ENCODE assay signal across 10 cellular contexts in genomic region chr3:138786788-138787276, GRCh38. TPM values are rescaled to one million over a fixed set of nuclear protein-coding genes. Genes with fewer than 3 reads are reported as not detected.
A peak's percentile ranks its signal among the peaks of the same experiment; 100 is the strongest.
DNase-seq lines count a peak whose midpoint lies in the region; TF ChIP-seq lines count a peak whose summit lies in the region.
"Had no signal": no experiment of that assay in that cellular context is flagged by ENCODE, and none has a peak within 500 bp of the region (broad histone marks: within the 10 kb centered on the region; RNA-seq: fewer than 3 reads in every experiment).

No MANE protein-coding gene starts in this region.

- peaks cover 14 to 28% of the 10 kb centered on the region in 2 donors for H3K36me3 Mint-ChIP-seq in CD4-positive, alpha-beta memory T cell

- H3K9me3 ChIP-seq in HAP-1 (no peaks in the 10 kb centered on the region), stomach (no peaks in the 10 kb centered on the region)
- H3K9me3 ChIP-seq in CD4-positive, alpha-beta memory T cell (ENCODE audit: control insufficient read depth in 1 of 2, low read length in 2 of 2): no peaks in the 10 kb centered on the region

- H3K27me3 ChIP-seq in HAP-1 (ENCODE audit: low read depth): no peaks in the 10 kb centered on the region
- no peaks in the 10 kb centered on the region for H3K27me3 ChIP-seq in stomach
- no peaks in the 10 kb centered on the region for H3K27me3 ChIP-seq in CD4-positive, alpha-beta memory T cell (ENCODE audit: insufficient read depth, low read length)

- peak overlapping the region in 3 of 5 donors; percentile 10 to 43 (median 42) for H3K27ac ChIP-seq in stomach
- no peak overlapping the region for H3K27ac ChIP-seq in CD4-positive, alpha-beta memory T cell (ENCODE audit: low read depth, low read length)

- H3K27me3 Mint-ChIP-seq in CD4-positive, alpha-beta memory T cell: no peaks in the 10 kb centered on the region

- peak overlapping the region in 3 of 7 donors; percentile 1 to 52 (median 42) for H3K27ac Mint-ChIP-seq in CD4-positive, alpha-beta memory T cell

- no peak for TF ChIP-seq EP300 in stomach (IDR thresholded peaks at IDR 0.05)

- TF ChIP-seq CTCF in fibroblast of mammary gland (conservative IDR thresholded peaks at IDR 0.05; ENCODE audit: control insufficient read depth, insufficient read depth, low read depth, low read length): no peak
- no peak for TF ChIP-seq CTCF in stomach (IDR thresholded peaks at IDR 0.05)

- peaks cover 11 to 29% (median 18%) of the 10 kb centered on the region in 4 donors for H3K4me1 Mint-ChIP-seq in CD4-positive, alpha-beta memory T cell

- TF ChIP-seq POLR2A in stomach (IDR thresholded peaks at IDR 0.05): no peak

- H3K4me3 ChIP-seq in HAP-1: no peak overlapping the region
- no peak overlapping the region for H3K4me3 ChIP-seq in fibroblast of mammary gland (ENCODE audit: control insufficient read depth, low read depth, low read length)
- H3K4me3 ChIP-seq in stomach: no peak overlapping the region
- H3K4me3 ChIP-seq in CD4-positive, alpha-beta memory T cell (ENCODE audit: low read length in 2 of 2): no peak overlapping the region
- H3K4me3 ChIP-seq: lung had no signal

- peak; percentile 36 to 67 for DNase-seq in HAP-1 (ENCODE audit: low spot score in 2 of 2)
- DNase-seq in SIG-M5 treated with dmso at 0.1 percent for 504 hours (lab: John Stamatoyannopoulos, UW; ENCODE audit: unreplicated experiment): peak; percentile 98
- DNase-seq in fibroblast of mammary gland (ENCODE audit: low read depth): peak; percentile 64
- no peak for DNase-seq in stomach
- DNase-seq in T1000 (lab: John Stamatoyannopoulos, UW): no peak
- no peak for DNase-seq in activated effector memory CD4-positive, alpha-beta T cell treated with anti-CD3 and anti-CD28 coated beads, Interleukin-2, amount 50 U/mL, for 16 hours
- no peak for DNase-seq in CD4-positive, alpha-beta memory T cell
- DNase-seq: activated naive CD4-positive, alpha-beta T cell treated with anti-CD3 and anti-CD28 coated beads, Interleukin-2, amount 50 U/mL, for 16 hours; SW 1271 had no signal

- 65 to 79% (median 75%) methylated on average over 3 of the region's 3 CpGs for WGBS in stomach, 5 donors

- POLR2A ChIA-PET in CD4-positive, alpha-beta memory T cell (lab: Charles Lee; ENCODE audit: partially characterized antibody): no interaction called here

- H3K9me3 Mint-ChIP-seq in CD4-positive, alpha-beta memory T cell: no peaks in the 10 kb centered on the region

- H3K4me3 Mint-ChIP-seq in CD4-positive, alpha-beta memory T cell: no peak overlapping the region

- in situ Hi-C loops in HAP-1 (cut with MboI; ENCODE audit: low sequenced_read_pairs): no loop called here

- intact Hi-C loops in stomach (cut with DNase I; ENCODE audit: low total_unique reads): no loop called here
- intact Hi-C loops in CD4-positive, alpha-beta memory T cell (cut with micrococcal nuclease): no loop called here

- H3K4me1 ChIP-seq in HAP-1 (peaks cover 10% of the 10 kb centered on the region), stomach (peaks cover 0 to 19% (median 0%) of the 10 kb centered on the region in 4 donors)
- peaks cover 5% of the 10 kb centered on the region for H3K4me1 ChIP-seq in CD4-positive, alpha-beta memory T cell (ENCODE audit: insufficient read depth, low read length)

- H3K36me3 ChIP-seq in HAP-1 (replicated peaks) (no peaks in the 10 kb centered on the region), stomach (peaks cover 0 to 20% (median 15%) of the 10 kb centered on the region in 4 donors)
- no peaks in the 10 kb centered on the region for H3K36me3 ChIP-seq in CD4-positive, alpha-beta memory T cell (ENCODE audit: insufficient read depth, low read length)

- CTCF ChIA-PET in CD4-positive, alpha-beta memory T cell (lab: Charles Lee; ENCODE audit: partially characterized antibody): interaction anchor here (0.7 kb wide), 1 partner anchor 21 kb away, joined by 3 read pairs; no protein-coding TSS in a partner anchor

RNA-seq across cellular contexts. Expression of gene PIK3CB, which starts 47.9 kb away (rescaled TPM):
- total RNA-seq in stomach: 10 to 100 TPM in 3 of 5 donors, 1 to 10 TPM in 2; 2.9 to 43.7 (median 11.6) TPM
- 1 to 10 TPM; 8.5 to 9.2 (median 9.2) TPM for polyA plus RNA-seq in stomach
- total RNA-seq in CD4-positive, alpha-beta memory T cell: 10 to 100 TPM; 44.8 to 52.1 TPM
- 10 to 100 TPM; 14.4 to 23.9 TPM for polyA plus RNA-seq in CD4-positive, alpha-beta memory T cell

Comparison
In these comparisons a context has a peak if more than half of its experiments do, and no peak if none do; other contexts are left out.
1. DNase-seq: peak in HAP-1 (2 of 2), SIG-M5 treated with dmso at 0.1 percent for 504 hours (single experiment) and fibroblast of mammary gland (single experiment); none in stomach (single experiment), T1000 (single experiment), activated effector memory CD4-positive, alpha-beta T cell treated with anti-CD3 and anti-CD28 coated beads, Interleukin-2, amount 50 U/mL, for 16 hours (single experiment) and CD4-positive, alpha-beta memory T cell (0 of 5).